8 cellular contexts compared by ENCODE assay signal in genomic region chr17:77140878-77141767, GRCh38. TPM values are rescaled to one million over a fixed set of nuclear protein-coding genes. Genes with fewer than 3 reads are reported as not detected.
DNase-seq lines count a peak whose midpoint lies in the region; ATAC-seq and TF ChIP-seq lines count a peak whose summit lies in the region.

TSS of gene SEC14L1 (plus strand) at chr17:77140969. CDS start at chr17:77143597, 2,628 bp downstream.

- H3K4me2 ChIP-seq in SU-DHL-6 (ENCODE audit: low read depth, low read length, poor library complexity, severe bottlenecking) (peak within 1 kb of the TSS; percentile 77), smooth muscle cell (peak within 1 kb of the TSS; percentile 93)

- H3K4me3 ChIP-seq in AG09309 (ENCODE audit: control insufficient read depth, low read depth, low read length) (peak within 1 kb of the TSS; percentile 72), SU-DHL-6 (ENCODE audit: insufficient read depth, low read length, poor library complexity, severe bottlenecking) (peak within 1 kb of the TSS; percentile 66), smooth muscle cell (peak within 1 kb of the TSS; percentile 92)

- peaks cover 8% of the 10 kb centered on the region for H3K4me1 ChIP-seq in smooth muscle cell (ENCODE audit: low read depth)

- H3K36me3 Mint-ChIP-seq in MCF 10A (ENCODE audit: insufficient read depth, unreplicated experiment) (peaks cover 6% of the 10 kb centered on the region), immature natural killer cell (peaks cover 0 to 14% (median 13%) of the 10 kb centered on the region in 3 donors)

- no peak for TF ChIP-seq CTCF in AG09309 (IDR thresholded peaks at IDR 0.05; ENCODE audit: control insufficient read depth, insufficient read depth, low read depth, low read length, missing control alignments)
- no peak for TF ChIP-seq CTCF in SU-DHL-6 (IDR thresholded peaks at IDR 0.05; ENCODE audit: insufficient read depth, low read length, poor library complexity, severe bottlenecking)
- TF ChIP-seq CTCF in MCF 10A (IDR thresholded peaks at IDR 0.05; ENCODE audit: unreplicated experiment) = no peak
- no peak for TF ChIP-seq CTCF in smooth muscle cell (IDR thresholded peaks at IDR 0.05; ENCODE audit: borderline replicate concordance, insufficient read depth, poor library complexity, severe bottlenecking)

- H3K27me3 ChIP-seq in SU-DHL-6 (ENCODE audit: low read length) (no peaks in the 10 kb centered on the region), smooth muscle cell (ENCODE audit: low read depth) (no peaks in the 10 kb centered on the region)

- H3K36me3 ChIP-seq in SU-DHL-6 (ENCODE audit: low read length) (peaks cover 4% of the 10 kb centered on the region; the same call in 1 of the 2 replicates), smooth muscle cell (ENCODE audit: low read depth) (no peaks in the 10 kb centered on the region)

- H3F3A ChIP-seq in SU-DHL-6 (ENCODE audit: insufficient read depth) (peaks cover 21% of the 10 kb centered on the region; the same call in 1 of the 2 replicates), smooth muscle cell (ENCODE audit: low read depth) (peaks cover 3% of the 10 kb centered on the region)

- H3K79me2 ChIP-seq in SU-DHL-6 (ENCODE audit: insufficient read depth, low read length) (no peaks in the 10 kb centered on the region), smooth muscle cell (ENCODE audit: low read depth) (peaks cover 34% of the 10 kb centered on the region)

- CTCF ChIA-PET in MCF 10A (lab: Yijun Ruan, JAX) = interaction anchor here (1.0 to 2.5 kb wide), 2 partner anchors 13 to 16 kb away, joined by 3 to 6 read pairs; no protein-coding TSS in a partner anchor

- DNase-seq in AG09309 (ENCODE audit: low read depth) (no peak), MCF 10A (ENCODE audit: unreplicated experiment) (peak; percentile 39), immature natural killer cell (peak; percentile 35 to 46 (median 44)), smooth muscle cell (lab: John Stamatoyannopoulos, UW; ENCODE audit: unreplicated experiment) (peak; percentile 40)

- H3K9me3 Mint-ChIP-seq in MCF 10A (ENCODE audit: unreplicated experiment) (no peaks in the 10 kb centered on the region), immature natural killer cell (peaks cover 0 to 11% (median 2%) of the 10 kb centered on the region in 6 donors)

- H3K9me3 ChIP-seq in SU-DHL-6 (ENCODE audit: insufficient read depth, low read length) (no peaks in the 10 kb centered on the region), smooth muscle cell (replicated peaks; ENCODE audit: low read depth) (no peaks in the 10 kb centered on the region)

- BruUV-seq in MCF 10A (replicated peaks; lab: Mats Ljungman, UMichigan) = no TSS peak

- H2AFZ ChIP-seq in SU-DHL-6 (ENCODE audit: low read depth, low read length, severe bottlenecking) = peak within 1 kb of the TSS; percentile 83
- peak within 1 kb of the TSS; percentile 81 for H2AFZ ChIP-seq in smooth muscle cell (ENCODE audit: low read depth)

- WGBS in smooth muscle cell (ENCODE audit: low lambda C conversion rate) = 2% methylated on average over 34 of the region's 99 CpGs

- ATAC-seq in GM19023 (IDR thresholded peaks at IDR 0.05; ENCODE audit: unreplicated experiment) = peak; percentile 43
- ATAC-seq in HG03520 (IDR thresholded peaks at IDR 0.05; ENCODE audit: unreplicated experiment) = peak; percentile 37
- no peak for ATAC-seq in HG02885 (IDR thresholded peaks at IDR 0.05; ENCODE audit: poor library complexity, unreplicated experiment)

- H3K9me2 ChIP-seq in SU-DHL-6 (replicated peaks; ENCODE audit: insufficient read depth, low read length) = no peaks in the 10 kb centered on the region

- H3K27ac ChIP-seq in SU-DHL-6 (ENCODE audit: low read depth, low read length) = peak within 1 kb of the TSS; percentile 75
- peak within 1 kb of the TSS; percentile 99 for H3K27ac ChIP-seq in smooth muscle cell (ENCODE audit: low read depth)

- intact Hi-C loops in MCF 10A (cut with micrococcal nuclease) = loop anchor here (2.0 kb wide), 1 partner anchor 54 kb away; no protein-coding TSS in a partner anchor

- H3K4me3 Mint-ChIP-seq in MCF 10A (ENCODE audit: unreplicated experiment) (peak within 1 kb of the TSS; percentile 73), immature natural killer cell (peak within 1 kb of the TSS; percentile 88 to 94 (median 90))

- peaks cover 21% of the 10 kb centered on the region for H3K4me1 Mint-ChIP-seq in MCF 10A (ENCODE audit: insufficient read depth, unreplicated experiment)
- H3K4me1 Mint-ChIP-seq in immature natural killer cell = peaks cover 60% of the 10 kb centered on the region in 2 donors

- H4K20me1 ChIP-seq in SU-DHL-6 (ENCODE audit: low read depth, low read length) (no peaks in the 10 kb centered on the region), smooth muscle cell (ENCODE audit: low read depth) (peaks cover 40% of the 10 kb centered on the region)

- H3K27ac Mint-ChIP-seq in MCF 10A (ENCODE audit: low read depth, unreplicated experiment) = peak within 1 kb of the TSS; percentile 57
- peak within 1 kb of the TSS; percentile 90 to 97 (median 94) for H3K27ac Mint-ChIP-seq in immature natural killer cell

- POLR2A ChIA-PET in MCF 10A (lab: Yijun Ruan, JAX) = interaction anchor here (0.7 to 6.6 kb wide), 15 partner anchors 10 to 268 kb away, joined by 3 to 77 read pairs (median 5); no protein-coding TSS in a partner anchor

- H3K27me3 Mint-ChIP-seq in MCF 10A (ENCODE audit: insufficient read depth, unreplicated experiment) (no peaks in the 10 kb centered on the region), immature natural killer cell (ENCODE audit: low read depth in 3 of 3) (peaks cover 13 to 17% (median 16%) of the 10 kb centered on the region in 3 donors)

- H3K9ac ChIP-seq in SU-DHL-6 (ENCODE audit: low read length) = peak within 1 kb of the TSS; percentile 66
- peak within 1 kb of the TSS; percentile 97 for H3K9ac ChIP-seq in smooth muscle cell (ENCODE audit: low read depth)

RNA-seq across cellular contexts. Expression of gene SEC14L1, which starts in this region (rescaled TPM):
- total RNA-seq in MCF 10A (2022) (25.8 and 31.4 TPM in 2 replicates), smooth muscle cell (24.3 and 25.1 TPM in 2 replicates)
- polyA plus RNA-seq in immature natural killer cell (10 to 100 TPM; 14.8 to 25.6 (median 19.4) TPM), smooth muscle cell (25.8 and 29.5 TPM in 2 replicates)
